Comparison of ENCODE assay signal across 1 cellular context in the genomic region with DNA sequence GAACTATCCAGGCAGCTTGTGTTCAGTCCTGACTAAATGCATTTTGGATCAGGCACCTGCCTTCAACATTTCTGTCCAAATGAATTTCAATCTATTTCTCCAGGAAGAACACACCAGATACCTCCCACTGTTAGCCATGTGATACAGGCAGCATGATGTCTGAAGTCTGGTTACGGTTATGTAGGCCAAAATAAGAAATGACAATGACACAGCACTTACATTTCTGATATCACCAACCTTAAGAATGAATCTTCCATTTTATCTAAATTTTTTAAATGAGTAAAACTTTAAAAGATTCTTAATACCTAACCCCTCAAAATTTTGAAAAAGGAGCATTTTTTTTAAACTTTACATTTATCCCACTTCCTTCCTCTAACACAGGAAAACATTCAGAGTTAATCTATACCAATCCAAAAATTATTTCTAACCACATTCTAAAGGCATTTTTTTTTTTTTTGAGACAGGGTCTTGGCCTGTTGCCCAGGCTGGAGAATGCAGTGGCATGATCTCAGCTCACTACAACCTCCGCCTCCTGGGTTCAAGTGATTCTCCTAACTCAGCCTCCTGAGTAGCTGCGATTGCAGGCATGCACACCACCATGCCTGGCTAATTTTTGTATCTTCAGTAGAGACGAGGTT.
TF ChIP-seq lines count a peak whose summit lies in the region.

A gene with protein sequence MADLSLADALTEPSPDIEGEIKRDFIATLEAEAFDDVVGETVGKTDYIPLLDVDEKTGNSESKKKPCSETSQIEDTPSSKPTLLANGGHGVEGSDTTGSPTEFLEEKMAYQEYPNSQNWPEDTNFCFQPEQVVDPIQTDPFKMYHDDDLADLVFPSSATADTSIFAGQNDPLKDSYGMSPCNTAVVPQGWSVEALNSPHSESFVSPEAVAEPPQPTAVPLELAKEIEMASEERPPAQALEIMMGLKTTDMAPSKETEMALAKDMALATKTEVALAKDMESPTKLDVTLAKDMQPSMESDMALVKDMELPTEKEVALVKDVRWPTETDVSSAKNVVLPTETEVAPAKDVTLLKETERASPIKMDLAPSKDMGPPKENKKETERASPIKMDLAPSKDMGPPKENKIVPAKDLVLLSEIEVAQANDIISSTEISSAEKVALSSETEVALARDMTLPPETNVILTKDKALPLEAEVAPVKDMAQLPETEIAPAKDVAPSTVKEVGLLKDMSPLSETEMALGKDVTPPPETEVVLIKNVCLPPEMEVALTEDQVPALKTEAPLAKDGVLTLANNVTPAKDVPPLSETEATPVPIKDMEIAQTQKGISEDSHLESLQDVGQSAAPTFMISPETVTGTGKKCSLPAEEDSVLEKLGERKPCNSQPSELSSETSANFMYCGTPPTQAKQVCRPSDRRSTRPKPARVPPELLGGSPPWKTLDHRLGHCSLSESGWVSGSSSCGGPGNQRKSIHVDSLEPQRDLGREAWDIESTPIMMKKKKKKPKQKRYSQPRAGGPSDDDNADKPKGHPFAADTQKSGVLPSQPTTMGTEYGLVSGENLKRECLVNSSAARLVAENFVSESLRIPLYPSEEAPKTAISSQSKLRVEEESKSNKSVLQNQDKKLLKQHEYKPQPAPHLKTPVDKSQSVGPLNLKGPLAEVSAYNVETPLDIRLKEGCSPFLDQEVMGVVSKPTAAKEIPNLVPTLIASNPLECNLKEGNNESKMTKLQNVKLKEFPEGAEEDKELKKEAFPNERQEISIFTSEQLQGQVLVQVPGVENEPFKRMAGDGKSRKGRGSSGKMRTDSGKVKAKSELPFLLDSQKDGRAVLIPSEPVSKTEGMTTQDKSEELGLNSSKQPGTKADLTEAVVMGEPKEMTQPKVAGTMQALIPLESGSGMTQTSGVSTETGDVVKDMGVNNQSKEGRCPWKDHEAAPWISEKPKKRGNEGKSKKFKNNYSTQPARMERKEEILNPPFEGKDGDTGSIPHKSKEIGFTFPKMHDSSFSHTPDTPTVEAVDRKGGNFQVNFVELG (N-terminal part only) (minus strand): TSS at position 81 of the 638 bp plus-strand sequence. CDS start 17,556 bp downstream, outside the sequence.

TF ChIP-seq in K562, 482 proteins besides CTCF, POLR2A, EP300 and RAD21 (continued from another document and continues in another):
- TF ChIP-seq KAT8 (IDR thresholded peaks at IDR 0.05; ENCODE audit: low read depth) = no peak
- no peak for TF ChIP-seq RNF2 (IDR thresholded peaks at IDR 0.05)
- TF ChIP-seq TRIM28 (IDR thresholded peaks at IDR 0.05) = peak; percentile 58; the same call in 1 of the 2 replicates
- peak in 1 of 3 experiments; percentile 17 for TF ChIP-seq YY1 (IDR thresholded peaks at IDR 0.05; ENCODE audit: borderline replicate concordance in 1 of 3, control insufficient read depth in 1 of 3, extremely low read depth in 1 of 3, insufficient read depth in 3 of 3, insufficient read length in 1 of 3, insufficient replicate concordance in 2 of 3, low read depth in 1 of 3, low read length in 2 of 3)
- no peak for TF ChIP-seq TBL1XR1 (IDR thresholded peaks at IDR 0.05; ENCODE audit: low read length in 2 of 2)
- TF ChIP-seq SMAD4 (CRISPR knock-in tag; conservative IDR thresholded peaks at IDR 0.05) = 0 out of 2 replicates have a peak, but pooled peaks have one; percentile 40
- peak in 1 of 2 experiments; percentile 57; a peak in 1 of 4 replicates for TF ChIP-seq RCOR1 (IDR thresholded peaks at IDR 0.05; ENCODE audit: borderline replicate concordance in 1 of 2, low read depth in 2 of 2, low read length in 2 of 2)
- TF ChIP-seq CBFA2T2 (conservative IDR thresholded peaks at IDR 0.05) = peak; percentile 31; the same call in 1 of the 2 replicates
- TF ChIP-seq, protein P1, sequence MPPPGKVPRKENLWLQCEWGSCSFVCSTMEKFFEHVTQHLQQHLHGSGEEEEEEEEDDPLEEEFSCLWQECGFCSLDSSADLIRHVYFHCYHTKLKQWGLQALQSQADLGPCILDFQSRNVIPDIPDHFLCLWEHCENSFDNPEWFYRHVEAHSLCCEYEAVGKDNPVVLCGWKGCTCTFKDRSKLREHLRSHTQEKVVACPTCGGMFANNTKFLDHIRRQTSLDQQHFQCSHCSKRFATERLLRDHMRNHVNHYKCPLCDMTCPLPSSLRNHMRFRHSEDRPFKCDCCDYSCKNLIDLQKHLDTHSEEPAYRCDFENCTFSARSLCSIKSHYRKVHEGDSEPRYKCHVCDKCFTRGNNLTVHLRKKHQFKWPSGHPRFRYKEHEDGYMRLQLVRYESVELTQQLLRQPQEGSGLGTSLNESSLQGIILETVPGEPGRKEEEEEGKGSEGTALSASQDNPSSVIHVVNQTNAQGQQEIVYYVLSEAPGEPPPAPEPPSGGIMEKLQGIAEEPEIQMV (tag; conservative IDR thresholded peaks at IDR 0.05; ENCODE audit: low read depth) = no peak
- TF ChIP-seq NCOA4 (IDR thresholded peaks at IDR 0.05; ENCODE audit: partially characterized antibody) = no peak
- TF ChIP-seq RFX7 (CRISPR knock-in tag; IDR thresholded peaks at IDR 0.05) = no peak
- 0 out of 4 replicates have a peak, but pooled peaks of 1 of the 2 experiments have one; percentile 24 for TF ChIP-seq NRF1 (conservative IDR thresholded peaks at IDR 0.05 in 1 of 2, IDR thresholded peaks at IDR 0.05 in 1 of 2)
- TF ChIP-seq HDGF (IDR thresholded peaks at IDR 0.05) = no peak
- TF ChIP-seq FOXJ2 (tag; IDR thresholded peaks at IDR 0.05) = no peak
- TF ChIP-seq, protein P2, sequence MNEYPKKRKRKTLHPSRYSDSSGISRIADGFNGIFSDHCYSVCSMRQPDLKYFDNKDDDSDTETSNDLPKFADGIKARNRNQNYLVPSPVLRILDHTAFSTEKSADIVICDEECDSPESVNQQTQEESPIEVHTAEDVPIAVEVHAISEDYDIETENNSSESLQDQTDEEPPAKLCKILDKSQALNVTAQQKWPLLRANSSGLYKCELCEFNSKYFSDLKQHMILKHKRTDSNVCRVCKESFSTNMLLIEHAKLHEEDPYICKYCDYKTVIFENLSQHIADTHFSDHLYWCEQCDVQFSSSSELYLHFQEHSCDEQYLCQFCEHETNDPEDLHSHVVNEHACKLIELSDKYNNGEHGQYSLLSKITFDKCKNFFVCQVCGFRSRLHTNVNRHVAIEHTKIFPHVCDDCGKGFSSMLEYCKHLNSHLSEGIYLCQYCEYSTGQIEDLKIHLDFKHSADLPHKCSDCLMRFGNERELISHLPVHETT (CRISPR knock-in tag; conservative IDR thresholded peaks at IDR 0.05 in 1 of 2, IDR thresholded peaks at IDR 0.05 in 1 of 2) = no peak
- TF ChIP-seq ZNF717 (CRISPR knock-in tag; IDR thresholded peaks at IDR 0.05) = no peak
- TF ChIP-seq BHLHE40 (IDR thresholded peaks at IDR 0.05; ENCODE audit: low read length) = 0 out of 2 replicates have a peak, but pooled peaks have one; percentile 15
- peak; percentile 72 for TF ChIP-seq ARID1B (IDR thresholded peaks at IDR 0.05)
- TF ChIP-seq STAT5B (CRISPR knock-in tag; IDR thresholded peaks at IDR 0.05) = no peak
- no peak for TF ChIP-seq RBM22 (IDR thresholded peaks at IDR 0.05; ENCODE audit: low read depth, low read length, poor library complexity, severe bottlenecking)
- no peak for TF ChIP-seq SRSF1 (IDR thresholded peaks at IDR 0.05; ENCODE audit: low read depth, low read length)
- TF ChIP-seq ARID2 (IDR thresholded peaks at IDR 0.05) = no peak
- peak; percentile 90 for TF ChIP-seq C11orf30 (IDR thresholded peaks at IDR 0.05; ENCODE audit: low read depth)
- TF ChIP-seq ZNF408 (CRISPR knock-in tag; IDR thresholded peaks at IDR 0.05; ENCODE audit: low read depth) = no peak
- TF ChIP-seq, protein P3, sequence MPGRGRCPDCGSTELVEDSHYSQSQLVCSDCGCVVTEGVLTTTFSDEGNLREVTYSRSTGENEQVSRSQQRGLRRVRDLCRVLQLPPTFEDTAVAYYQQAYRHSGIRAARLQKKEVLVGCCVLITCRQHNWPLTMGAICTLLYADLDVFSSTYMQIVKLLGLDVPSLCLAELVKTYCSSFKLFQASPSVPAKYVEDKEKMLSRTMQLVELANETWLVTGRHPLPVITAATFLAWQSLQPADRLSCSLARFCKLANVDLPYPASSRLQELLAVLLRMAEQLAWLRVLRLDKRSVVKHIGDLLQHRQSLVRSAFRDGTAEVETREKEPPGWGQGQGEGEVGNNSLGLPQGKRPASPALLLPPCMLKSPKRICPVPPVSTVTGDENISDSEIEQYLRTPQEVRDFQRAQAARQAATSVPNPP (IDR thresholded peaks at IDR 0.05; ENCODE audit: borderline replicate concordance, insufficient read depth, insufficient read length) = no peak
- TF ChIP-seq BACH1 (tag; IDR thresholded peaks at IDR 0.05) = peak; percentile 48; the same call in 1 of the 2 replicates
- TF ChIP-seq SREBF2 (CRISPR knock-in tag; IDR thresholded peaks at IDR 0.05) = no peak
- TF ChIP-seq, protein P4, sequence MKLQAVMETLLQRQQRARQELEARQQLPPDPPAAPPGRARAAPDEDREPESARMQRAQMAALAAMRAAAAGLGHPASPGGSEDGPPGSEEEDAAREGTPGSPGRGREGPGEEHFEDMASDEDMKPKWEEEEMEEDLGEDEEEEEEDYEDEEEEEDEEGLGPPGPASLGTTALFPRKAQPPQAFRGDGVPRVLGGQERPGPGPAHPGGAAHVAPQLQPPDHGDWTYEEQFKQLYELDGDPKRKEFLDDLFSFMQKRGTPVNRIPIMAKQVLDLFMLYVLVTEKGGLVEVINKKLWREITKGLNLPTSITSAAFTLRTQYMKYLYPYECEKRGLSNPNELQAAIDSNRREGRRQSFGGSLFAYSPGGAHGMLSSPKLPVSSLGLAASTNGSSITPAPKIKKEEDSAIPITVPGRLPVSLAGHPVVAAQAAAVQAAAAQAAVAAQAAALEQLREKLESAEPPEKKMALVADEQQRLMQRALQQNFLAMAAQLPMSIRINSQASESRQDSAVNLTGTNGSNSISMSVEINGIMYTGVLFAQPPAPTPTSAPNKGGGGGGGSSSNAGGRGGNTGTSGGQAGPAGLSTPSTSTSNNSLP (IDR thresholded peaks at IDR 0.05; ENCODE audit: borderline replicate concordance, low read depth, low read length) = peak; percentile 55; the same call in 1 of the 2 replicates
- TF ChIP-seq, protein P5, sequence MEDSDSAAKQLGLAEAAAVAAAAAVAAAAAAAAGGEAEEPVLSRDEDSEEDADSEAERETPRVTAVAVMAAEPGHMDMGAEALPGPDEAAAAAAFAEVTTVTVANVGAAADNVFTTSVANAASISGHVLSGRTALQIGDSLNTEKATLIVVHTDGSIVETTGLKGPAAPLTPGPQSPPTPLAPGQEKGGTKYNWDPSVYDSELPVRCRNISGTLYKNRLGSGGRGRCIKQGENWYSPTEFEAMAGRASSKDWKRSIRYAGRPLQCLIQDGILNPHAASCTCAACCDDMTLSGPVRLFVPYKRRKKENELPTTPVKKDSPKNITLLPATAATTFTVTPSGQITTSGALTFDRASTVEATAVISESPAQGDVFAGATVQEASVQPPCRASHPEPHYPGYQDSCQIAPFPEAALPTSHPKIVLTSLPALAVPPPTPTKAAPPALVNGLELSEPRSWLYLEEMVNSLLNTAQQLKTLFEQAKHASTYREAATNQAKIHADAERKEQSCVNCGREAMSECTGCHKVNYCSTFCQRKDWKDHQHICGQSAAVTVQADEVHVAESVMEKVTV (CRISPR knock-in tag; IDR thresholded peaks at IDR 0.05) = no peak
- TF ChIP-seq ZNF75A (CRISPR knock-in tag; IDR thresholded peaks at IDR 0.05) = no peak
- no peak for TF ChIP-seq SAFB (IDR thresholded peaks at IDR 0.05; ENCODE audit: borderline replicate concordance, low read depth, low read length)
- peak; percentile 90 for TF ChIP-seq ZNF384 (IDR thresholded peaks at IDR 0.05; ENCODE audit: low read depth, low read length)
- no peak for TF ChIP-seq RBM39 (optimal IDR thresholded peaks at IDR 0.05; ENCODE audit: low read depth, low read length)
- no peak for TF ChIP-seq ZNF76 (CRISPR knock-in tag; IDR thresholded peaks at IDR 0.05; ENCODE audit: borderline replicate concordance)
- peak; percentile 56; the same call in 1 of the 2 replicates for TF ChIP-seq ZNF121 (CRISPR knock-in tag; conservative IDR thresholded peaks at IDR 0.05)
- TF ChIP-seq, protein P6, sequence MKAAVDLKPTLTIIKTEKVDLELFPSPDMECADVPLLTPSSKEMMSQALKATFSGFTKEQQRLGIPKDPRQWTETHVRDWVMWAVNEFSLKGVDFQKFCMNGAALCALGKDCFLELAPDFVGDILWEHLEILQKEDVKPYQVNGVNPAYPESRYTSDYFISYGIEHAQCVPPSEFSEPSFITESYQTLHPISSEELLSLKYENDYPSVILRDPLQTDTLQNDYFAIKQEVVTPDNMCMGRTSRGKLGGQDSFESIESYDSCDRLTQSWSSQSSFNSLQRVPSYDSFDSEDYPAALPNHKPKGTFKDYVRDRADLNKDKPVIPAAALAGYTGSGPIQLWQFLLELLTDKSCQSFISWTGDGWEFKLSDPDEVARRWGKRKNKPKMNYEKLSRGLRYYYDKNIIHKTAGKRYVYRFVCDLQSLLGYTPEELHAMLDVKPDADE (conservative IDR thresholded peaks at IDR 0.05; ENCODE audit: control insufficient read depth, low read depth, low read length) = no peak
- TF ChIP-seq SMARCB1 (IDR thresholded peaks at IDR 0.05; ENCODE audit: insufficient read length, low read depth) = no peak
- TF ChIP-seq KDM1A (IDR thresholded peaks at IDR 0.05) = 0 out of 4 replicates have a peak, but pooled peaks of 1 of the 2 experiments have one; percentile 35
- no peak for TF ChIP-seq CCAR2 (IDR thresholded peaks at IDR 0.05; ENCODE audit: low read depth, low read length)
- TF ChIP-seq GTF2E2 (tag; IDR thresholded peaks at IDR 0.05) = no peak
